9 cellular contexts compared by ENCODE assay signal in the genomic region with DNA sequence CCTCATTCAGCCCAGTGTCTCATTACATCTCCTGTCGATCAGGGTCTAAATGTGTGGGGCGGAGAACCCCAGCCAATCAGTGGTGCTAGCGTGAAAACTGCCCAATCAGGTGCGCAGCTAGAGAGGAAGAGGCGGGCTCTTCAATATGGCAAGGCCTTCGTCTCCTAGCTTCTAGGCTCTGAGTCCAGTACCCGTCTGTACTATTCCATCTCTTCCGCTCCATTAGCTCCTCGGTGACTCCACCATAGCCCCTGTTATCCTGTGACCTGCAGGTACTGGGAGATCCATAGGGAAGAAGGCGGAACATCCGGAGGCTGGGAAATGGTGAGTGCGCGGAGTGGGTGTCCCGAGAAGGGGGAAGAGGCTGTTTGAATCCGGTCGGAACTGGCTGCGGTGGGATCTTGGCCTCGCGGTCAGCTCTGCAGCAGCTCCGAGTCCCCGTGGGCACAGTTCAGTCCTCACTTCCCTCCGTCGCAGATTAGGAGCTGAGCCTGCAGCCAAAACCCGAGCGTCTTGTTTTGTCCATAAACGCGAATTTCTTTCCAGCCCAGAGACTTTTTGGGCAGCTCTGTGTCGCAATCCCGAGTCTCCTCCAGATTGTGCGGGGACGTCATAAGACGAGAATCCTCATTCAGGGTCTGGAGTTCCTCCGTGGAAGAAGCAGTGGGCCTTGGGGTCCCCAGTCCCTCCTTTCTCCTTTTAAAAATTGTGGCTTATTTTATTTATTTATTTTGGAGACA. TPM values are rescaled to one million over a fixed set of nuclear protein-coding genes. Genes with fewer than 3 reads are reported as not detected.
DNase-seq lines count a peak whose midpoint lies in the region; ATAC-seq and TF ChIP-seq lines count a peak whose summit lies in the region.
"Had no signal": no experiment of that assay in that cellular context is flagged by ENCODE, and none has a peak within 500 bp of the region (broad histone marks: within the 10 kb centered on the region; RNA-seq: fewer than 3 reads in every experiment).

A gene (plus strand): TSS at position 134 of the 740 bp plus-strand sequence. CDS start 188 bp downstream, at position 322.

- H3K4me3 ChIP-seq in esophagus (ENCODE audit: low read depth in 1 of 2, low read length in 2 of 2) (peak within 1 kb of the TSS; percentile 59 to 84), parathyroid adenoma (ENCODE audit: low read depth, low read length) (peak within 1 kb of the TSS; percentile 96)

- H3K79me2 ChIP-seq in parathyroid adenoma: no peaks in the 10 kb centered on the region

- ATAC-seq in HG03175 (IDR thresholded peaks at IDR 0.05; ENCODE audit: unreplicated experiment) (no peak), HG02588 (IDR thresholded peaks at IDR 0.05; ENCODE audit: unreplicated experiment) (no peak)

- H3K9me3 Mint-ChIP-seq in HFFc6: peaks cover 67% of the 10 kb centered on the region

- H3K27ac Mint-ChIP-seq in HFFc6: no peak within 1 kb of the TSS

- no peak within 1 kb of the TSS for H3K9ac ChIP-seq in parathyroid adenoma

- H2AFZ ChIP-seq in parathyroid adenoma: peak within 1 kb of the TSS; percentile 62

- H3K4me1 ChIP-seq in esophagus (ENCODE audit: control insufficient read depth in 2 of 2, insufficient read depth in 2 of 2, low read length in 1 of 2) (no peaks in the 10 kb centered on the region), parathyroid adenoma (no peaks in the 10 kb centered on the region)

- H3K27ac ChIP-seq in 22Rv1 (peak within 1 kb of the TSS; percentile 74), esophagus (ENCODE audit: low read depth in 2 of 2, low read length in 1 of 2) (peak within 1 kb of the TSS; percentile 79 to 81), parathyroid adenoma (peak within 1 kb of the TSS; percentile 59)

- peaks cover 10 to 16% of the 10 kb centered on the region in 2 donors for H3K9me3 ChIP-seq in esophagus (ENCODE audit: control insufficient read depth in 2 of 2, insufficient read depth in 1 of 2, low read depth in 1 of 2, low read length in 1 of 2)
- no peaks in the 10 kb centered on the region for H3K9me3 ChIP-seq in parathyroid adenoma (ENCODE audit: control insufficient read depth, low read length)

- H3K27me3 Mint-ChIP-seq in HFFc6 (ENCODE audit: insufficient read depth): no peaks in the 10 kb centered on the region

- TF ChIP-seq CTCF in 22Rv1 (IDR thresholded peaks at IDR 0.05): no peak
- TF ChIP-seq CTCF in parathyroid adenoma (IDR thresholded peaks at IDR 0.05): no peak
- TF ChIP-seq CTCF in HFFc6 (IDR thresholded peaks at IDR 0.05): no peak
- TF ChIP-seq CTCF in GM10266 (IDR thresholded peaks at IDR 0.05; ENCODE audit: control insufficient read depth, insufficient read depth, low read depth, missing control alignments): no peak

- WGBS in esophagus, 2 donors: 11 to 14% methylated on average over 33 of the region's 33 CpGs

- H3K4me3 Mint-ChIP-seq in HFFc6: no peak within 1 kb of the TSS

- DNase-seq in NCI-H2227 treated with DMSO at 0.1 percent for 48 hours (lab: John Stamatoyannopoulos, UW): peak; percentile 98
- no peak for DNase-seq in HFFc6
- DNase-seq in GM10266 (ENCODE audit: extremely low spot score): no peak

- no peaks in the 10 kb centered on the region for H3K4me1 Mint-ChIP-seq in HFFc6 (ENCODE audit: low read depth)

- H3K36me3 ChIP-seq in esophagus (ENCODE audit: control insufficient read depth in 2 of 2, insufficient read depth in 2 of 2, low read length in 1 of 2): no peaks in the 10 kb centered on the region
- no peaks in the 10 kb centered on the region for H3K36me3 ChIP-seq in parathyroid adenoma (ENCODE audit: control insufficient read depth, insufficient read depth, low read length)

- H3K36me3 Mint-ChIP-seq in HFFc6 (ENCODE audit: low read depth): peaks cover 10% of the 10 kb centered on the region; the same call in 1 of the 2 replicates

- H3K4me2 ChIP-seq in parathyroid adenoma (ENCODE audit: low read length): peak within 1 kb of the TSS; percentile 70

- H3K27me3 ChIP-seq in esophagus (ENCODE audit: control insufficient read depth in 1 of 2, insufficient read depth in 2 of 2, low read length in 2 of 2) (no peaks in the 10 kb centered on the region), parathyroid adenoma (ENCODE audit: control insufficient read depth, insufficient read depth, low read length) (no peaks in the 10 kb centered on the region)

RNA-seq across cellular contexts. Expression of the gene that starts here (rescaled TPM):
- under 1 TPM; 0.08 to 0.29 TPM for polyA plus RNA-seq in esophagus
- total RNA-seq in HFFc6 (2021; fragmentation: NEBNext Ultra II Directional; extraction: Animal tissue kit (Norgen Biotek cat#: 25700)): under 1 TPM in 2 of 6 experiments, not detected in 4; 0.14 TPM
- total RNA-seq: LHCN-M2 had no signal
